In the genomic region with DNA sequence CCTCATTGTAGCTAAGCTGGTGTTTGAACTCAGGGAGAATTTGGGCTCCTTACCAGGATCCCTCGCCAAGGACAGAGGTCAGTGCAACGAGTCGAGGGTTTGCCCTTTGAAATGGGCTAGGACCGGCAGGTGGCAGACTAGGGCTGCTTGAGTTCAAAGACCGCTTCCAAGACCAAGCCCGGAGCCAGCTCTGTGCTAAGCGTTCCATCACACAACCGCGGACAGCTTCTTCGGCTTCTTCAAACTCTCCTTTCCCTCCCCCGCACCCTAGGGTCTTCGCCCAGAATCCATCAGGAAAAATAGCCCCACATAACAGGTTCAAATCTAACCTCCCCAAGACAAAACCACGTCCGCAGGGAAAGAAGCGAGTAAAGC, we compare ENCODE assay signal across 1 cellular context.
TF ChIP-seq lines count a peak whose summit lies in the region.

No MANE protein-coding gene starts in this region.

TF ChIP-seq in HEK293, 187 proteins besides CTCF, POLR2A, EP300 and RAD21 (continued from another document):
- TF ChIP-seq PRDM2 (tag by site-specific recombination; IDR thresholded peaks at IDR 0.05; ENCODE audit: borderline replicate concordance), result no peak
- TF ChIP-seq ZNF660 (tag by site-specific recombination; IDR thresholded peaks at IDR 0.05), result 0 out of 2 replicates have a peak, but pooled peaks have one; percentile 38
- TF ChIP-seq ZNF23 (tag by site-specific recombination; IDR thresholded peaks at IDR 0.05; ENCODE audit: borderline replicate concordance), result no peak
- no peak for TF ChIP-seq ZNF146 (tag by site-specific recombination; IDR thresholded peaks at IDR 0.05)
- TF ChIP-seq ZNF174 (tag by site-specific recombination; IDR thresholded peaks at IDR 0.05), result no peak
- TF ChIP-seq ZNF157 (tag by site-specific recombination; IDR thresholded peaks at IDR 0.05), result no peak
- TF ChIP-seq TCF7L2 (IDR thresholded peaks at IDR 0.05; ENCODE audit: borderline replicate concordance, low read depth, low read length), result peak; percentile 17; the same call in 1 of the 2 replicates
- TF ChIP-seq HOXA7 (CRISPR knock-in tag; IDR thresholded peaks at IDR 0.05; ENCODE audit: borderline replicate concordance), result no peak
- peak; percentile 38 for TF ChIP-seq ZSCAN30 (tag by site-specific recombination; IDR thresholded peaks at IDR 0.05)
- TF ChIP-seq KLF8 (tag by site-specific recombination; IDR thresholded peaks at IDR 0.05), result no peak
- no peak for TF ChIP-seq ZNF239 (tag by site-specific recombination; IDR thresholded peaks at IDR 0.05)
- no peak for TF ChIP-seq ZNF610 (tag by site-specific recombination; IDR thresholded peaks at IDR 0.05; ENCODE audit: borderline replicate concordance)
- TF ChIP-seq ZNF600 (tag by site-specific recombination; IDR thresholded peaks at IDR 0.05), result peak; percentile 89
- no peak for TF ChIP-seq ZNF155 (tag by site-specific recombination; IDR thresholded peaks at IDR 0.05)
- no peak for TF ChIP-seq KLF16 (tag by site-specific recombination; IDR thresholded peaks at IDR 0.05)
- no peak for TF ChIP-seq YY1 (tag by site-specific recombination; IDR thresholded peaks at IDR 0.05)
- TF ChIP-seq ZXDB (tag by site-specific recombination; IDR thresholded peaks at IDR 0.05), result no peak
- TF ChIP-seq KLF10 (tag by site-specific recombination; IDR thresholded peaks at IDR 0.05), result no peak
- TF ChIP-seq OSR2 (tag by site-specific recombination; IDR thresholded peaks at IDR 0.05), result no peak
- no peak for TF ChIP-seq ZNF223 (tag by site-specific recombination; IDR thresholded peaks at IDR 0.05)
- TF ChIP-seq SP2 (tag by site-specific recombination; IDR thresholded peaks at IDR 0.05), result no peak
- TF ChIP-seq ZNF324 (tag by site-specific recombination; IDR thresholded peaks at IDR 0.05), result no peak
- TF ChIP-seq ZNF350 (tag by site-specific recombination; IDR thresholded peaks at IDR 0.05), result no peak
- no peak for TF ChIP-seq EGR2 (tag by site-specific recombination; IDR thresholded peaks at IDR 0.05; ENCODE audit: low read depth)
